Comparison of ENCODE assay signal across 27 cellular contexts in the genomic region with DNA sequence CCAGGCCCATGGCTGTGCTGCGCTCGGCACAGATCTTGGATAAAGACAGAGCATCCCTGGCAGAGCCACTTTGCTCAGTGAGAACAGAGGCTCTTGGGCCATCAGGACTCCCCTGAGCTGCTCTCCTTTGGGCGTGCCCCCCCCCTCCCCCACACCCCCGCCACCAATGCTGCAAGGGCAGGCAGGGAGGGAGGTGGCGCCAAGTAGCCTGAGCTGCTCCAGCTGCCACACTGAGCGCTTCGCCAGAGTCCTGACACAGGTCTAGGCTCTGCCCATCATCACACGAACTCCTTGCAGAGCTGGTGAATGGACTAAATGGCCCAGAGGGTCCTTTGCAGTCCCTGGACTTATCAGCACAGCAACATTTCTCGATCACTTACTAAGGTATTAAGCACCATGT.
"Had no signal": no experiment of that assay in that cellular context is flagged by ENCODE, and none has a peak within 500 bp of the region (broad histone marks: within the 10 kb centered on the region; RNA-seq: fewer than 3 reads in every experiment).

No MANE protein-coding gene starts in this region.

- H3K27me3 Mint-ChIP-seq: naive thymus-derived CD8-positive, alpha-beta T cell; natural killer cell treated with Interleukin-12 subunit alpha and Interleukin-12 subunit beta and Interleukin-15 and Interleukin-18, amount 100 ng/mL, for 72 hours; stimulated activated naive B cell treated with anti-CD40 and anti-IgM and Interleukin-4, amounts not matched to agents 10 μg/mL and 1 μg/mL and 100 μg/mL, for 72 hours had no signal

- H3K27me3 ChIP-seq: neutrophil, pancreas, right lobe of liver, sigmoid colon, stomach, thyroid gland, tibial nerve, upper lobe of left lung, vagina had no signal

- H3K4me3 Mint-ChIP-seq: naive thymus-derived CD8-positive, alpha-beta T cell; natural killer cell treated with Interleukin-12 subunit alpha and Interleukin-12 subunit beta and Interleukin-15 and Interleukin-18, amount 100 ng/mL, for 72 hours; nephron progenitor cell; neural crest cell; stimulated activated effector memory CD8-positive, alpha-beta T cell treated with anti-CD3 and anti-CD28 coated beads, Interleukin-12 subunit alpha, Interleukin-12 subunit beta, amount 100 ng/mL, for 72 hours; stimulated activated naive B cell treated with anti-CD40 and anti-IgM and Interleukin-4, amounts not matched to agents 10 μg/mL and 1 μg/mL and 100 μg/mL, for 72 hours had no signal

- DNase-seq: naive thymus-derived CD8-positive, alpha-beta T cell; nephron progenitor cell; nucleus accumbens; pancreas; retina; right cardiac atrium; right lobe of liver; sigmoid colon; small intestine; stimulated activated CD4-positive, alpha-beta T cell treated with anti-CD3 and anti-CD28 coated beads, Interleukin-15, amount 100 ng/mL, for 24 hours; stimulated activated CD4-positive, alpha-beta T cell treated with anti-CD3 and anti-CD28 coated beads, Interleukin-2, amount 100 ng/mL, for 24 hours; stimulated activated CD4-positive, alpha-beta T cell treated with anti-CD3 and anti-CD28 coated beads, Interleukin-2, amount 100 ng/mL, for 48 hours; stimulated activated CD4-positive, alpha-beta T cell treated with anti-CD3 and anti-CD28 coated beads, Interleukin-4, amount 100 ng/mL, for 24 hours; stimulated activated naive B cell treated with anti-CD40 and anti-IgM and Interleukin-4, amounts not matched to agents 10 μg/mL and 1 μg/mL and 100 μg/mL, for 72 hours; stimulated activated naive CD4-positive, alpha-beta T cell treated with Interleukin-2 at 50 U/mL for 16 hours; stomach; thyroid gland; trophoblast cell; upper lobe of left lung had no signal

- H3K4me1 ChIP-seq: pancreas, prostate gland, right lobe of liver, sigmoid colon, vagina had no signal

- H3K27ac ChIP-seq: neutrophil, pancreas, prostate gland, right lobe of liver, sigmoid colon, stomach, thoracic aorta, tibial nerve, upper lobe of left lung, vagina had no signal

- H3K27ac Mint-ChIP-seq: naive thymus-derived CD8-positive, alpha-beta T cell; natural killer cell treated with Interleukin-12 subunit alpha and Interleukin-12 subunit beta and Interleukin-15 and Interleukin-18, amount 100 ng/mL, for 72 hours; nephron progenitor cell; stimulated activated naive B cell treated with anti-CD40 and anti-IgM and Interleukin-4, amounts not matched to agents 10 μg/mL and 1 μg/mL and 100 μg/mL, for 72 hours had no signal

- H3K4me3 ChIP-seq: pancreas, prostate gland, right lobe of liver, sigmoid colon, stomach, thoracic aorta, thyroid gland, tibial nerve, upper lobe of left lung, vagina had no signal

- ATAC-seq: naive thymus-derived CD8-positive, alpha-beta T cell; natural killer cell treated with Interleukin-12 subunit alpha and Interleukin-12 subunit beta and Interleukin-15 and Interleukin-18, amount 100 ng/mL, for 72 hours; pancreas; right cardiac atrium; right lobe of liver; stimulated activated naive B cell treated with anti-CD40 and anti-IgM and Interleukin-4, amounts not matched to agents 10 μg/mL and 1 μg/mL and 100 μg/mL, for 72 hours had no signal

- H3K9me3 ChIP-seq: neutrophil, pancreas, prostate gland, right lobe of liver, sigmoid colon, stomach, thoracic aorta, thyroid gland, tibial nerve, upper lobe of left lung, vagina had no signal

- H3K4me1 Mint-ChIP-seq: neural crest cell; stimulated activated effector memory CD8-positive, alpha-beta T cell treated with anti-CD3 and anti-CD28 coated beads, Interleukin-12 subunit alpha, Interleukin-12 subunit beta, amount 100 ng/mL, for 72 hours; stimulated activated naive B cell treated with anti-CD40 and anti-IgM and Interleukin-4, amounts not matched to agents 10 μg/mL and 1 μg/mL and 100 μg/mL, for 72 hours had no signal

- H3K9me3 Mint-ChIP-seq: naive thymus-derived CD8-positive, alpha-beta T cell; natural killer cell treated with Interleukin-12 subunit alpha and Interleukin-12 subunit beta and Interleukin-15 and Interleukin-18, amount 100 ng/mL, for 72 hours; nephron progenitor cell; neural crest cell; stimulated activated effector memory CD8-positive, alpha-beta T cell treated with anti-CD3 and anti-CD28 coated beads, Interleukin-12 subunit alpha, Interleukin-12 subunit beta, amount 100 ng/mL, for 72 hours; stimulated activated naive B cell treated with anti-CD40 and anti-IgM and Interleukin-4, amounts not matched to agents 10 μg/mL and 1 μg/mL and 100 μg/mL, for 72 hours had no signal

- H3K36me3 ChIP-seq: neutrophil had no signal
